ENCODE assay signal across 8 cellular contexts in genomic region chr15:92903588-92903955, GRCh38. TPM values are rescaled to one million over a fixed set of nuclear protein-coding genes. Genes with fewer than 3 reads are reported as not detected.
DNase-seq lines count a peak whose midpoint lies in the region; ATAC-seq, FAIRE-seq and TF ChIP-seq lines count a peak whose summit lies in the region.

No MANE protein-coding gene starts in this region.

- in situ Hi-C loops in Panc1 (cut with HindIII; ENCODE audit: low pct_unique_long_range_greater_than_20kb, low sequenced_read_pairs) = no loop called here

- H3K9me3 ChIP-seq in DND-41 (ENCODE audit: insufficient read depth, low read length, severe bottlenecking) (no peaks in the 10 kb centered on the region), Panc1 (ENCODE audit: control insufficient read depth, insufficient read depth, low read depth, low read length) (no peaks in the 10 kb centered on the region), endothelial cell of umbilical vein (replicated peaks; ENCODE audit: control insufficient read depth, insufficient read depth, low read length) (no peaks in the 10 kb centered on the region), parathyroid adenoma (ENCODE audit: control insufficient read depth, low read length) (no peaks in the 10 kb centered on the region)

- POLR2A ChIA-PET in Panc1 (lab: Charles Lee) = interaction anchor here (0.6 to 1.6 kb wide), 4 partner anchors 21 to 103 kb away, joined by 3 to 7 read pairs (median 4); no protein-coding TSS in a partner anchor
- POLR2A ChIA-PET in endothelial cell of umbilical vein (lab: Charles Lee) = interaction anchor here (1.0 to 2.2 kb wide), 7 partner anchors 11 to 196 kb away, joined by 3 to 25 read pairs (median 3); no protein-coding TSS in a partner anchor

- H3K79me2 ChIP-seq in DND-41 (ENCODE audit: insufficient read depth, low read length) = peaks cover 96% of the 10 kb centered on the region
- H3K79me2 ChIP-seq in endothelial cell of umbilical vein (ENCODE audit: control insufficient read depth, insufficient read depth, low read length) = peaks cover 91% of the 10 kb centered on the region
- peaks cover 60% of the 10 kb centered on the region for H3K79me2 ChIP-seq in parathyroid adenoma

- BruUV-seq in Panc1 (replicated peaks; lab: Mats Ljungman, UMichigan) = TSS peak; percentile 99
- TSS peak; percentile 92 for BruUV-seq in endothelial cell of umbilical vein (replicated peaks; lab: Mats Ljungman, UMichigan)

- H3K9ac ChIP-seq in DND-41 (ENCODE audit: low read depth, low read length) (peak overlapping the region; percentile 93), endothelial cell of umbilical vein (replicated peaks; ENCODE audit: extremely low read depth, insufficient read depth, low read length) (peak overlapping the region; percentile 100), parathyroid adenoma (no peak overlapping the region)

- H3K4me2 ChIP-seq in DND-41 (ENCODE audit: insufficient read depth, low read length) = peak overlapping the region; percentile 80
- peak overlapping the region; percentile 99 for H3K4me2 ChIP-seq in endothelial cell of umbilical vein (ENCODE audit: insufficient read depth, low read length)
- H3K4me2 ChIP-seq in parathyroid adenoma (ENCODE audit: low read length) = peak overlapping the region; percentile 94

- H3K27me3 ChIP-seq in DND-41 (ENCODE audit: insufficient read depth, low read length, poor library complexity) (no peaks in the 10 kb centered on the region), Panc1 (ENCODE audit: control insufficient read depth, insufficient read depth, low read length) (no peaks in the 10 kb centered on the region), endothelial cell of umbilical vein (ENCODE audit: control insufficient read depth in 2 of 2, insufficient read depth in 2 of 2, low read length in 2 of 2) (no peaks in the 10 kb centered on the region), parathyroid adenoma (ENCODE audit: control insufficient read depth, insufficient read depth, low read length) (no peaks in the 10 kb centered on the region)

- intact Hi-C loops in Panc1 (cut with micrococcal nuclease; ENCODE audit: unreplicated experiment) = no loop called here
- intact Hi-C loops in endothelial cell of umbilical vein (cut with micrococcal nuclease) = loop anchor here (10.0 kb wide), 1 partner anchor 369 kb away; no protein-coding TSS in a partner anchor

- H3K36me3 ChIP-seq in DND-41 (ENCODE audit: insufficient read depth, low read length) = peaks cover 46% of the 10 kb centered on the region
- peaks cover 33% of the 10 kb centered on the region for H3K36me3 ChIP-seq in Panc1 (ENCODE audit: control insufficient read depth, insufficient read depth, low read length)
- H3K36me3 ChIP-seq in endothelial cell of umbilical vein (ENCODE audit: control insufficient read depth in 2 of 2, extremely low read depth in 1 of 2, insufficient read depth in 2 of 2, low read length in 2 of 2) = peaks cover 0 to 6% of the 10 kb centered on the region in 2 experiments
- H3K36me3 ChIP-seq in parathyroid adenoma (ENCODE audit: control insufficient read depth, insufficient read depth, low read length) = no peaks in the 10 kb centered on the region

- dilution Hi-C loops in endothelial cell of umbilical vein (cut with MboI; ENCODE audit: extremely low pct_ligation_motif_present, low sequenced_read_pairs) = loop anchor here (25.0 kb wide), 1 partner anchor 91 kb away; no protein-coding TSS in a partner anchor

- no peaks in the 10 kb centered on the region for H3K9me1 ChIP-seq in endothelial cell of umbilical vein (replicated peaks; ENCODE audit: control insufficient read depth, extremely low read depth, insufficient read depth, low read length)

- no peak for FAIRE-seq in endothelial cell of umbilical vein (lab: Jason Lieb, UNC)

- TF ChIP-seq POLR2A in endothelial cell of umbilical vein (IDR thresholded peaks at IDR 0.05; ENCODE audit: low read depth, low read length) = no peak

- DNase-seq in DND-41 = no peak
- DNase-seq in Panc1 (ENCODE audit: low read depth, low spot score) = no peak
- no peak for DNase-seq in endothelial cell of umbilical vein (ENCODE audit: low read depth, low spot score)
- DNase-seq in NCI-H774 (lab: John Stamatoyannopoulos, UW) = no peak
- no peak for DNase-seq in hepatic stellate cell (ENCODE audit: low spot score)
- DNase-seq in NCI-H1092 treated with DMSO at 0.1 percent for 48 hours (lab: John Stamatoyannopoulos, UW) = no peak

- H2AFZ ChIP-seq in DND-41 (ENCODE audit: low read depth, low read length) (peak overlapping the region; percentile 50; the same call in 1 of the 2 replicates), endothelial cell of umbilical vein (ENCODE audit: low read depth, low read length) (no peak overlapping the region), parathyroid adenoma (peak overlapping the region; percentile 22)

- H3K27ac ChIP-seq in DND-41 (ENCODE audit: low read length) = peak overlapping the region; percentile 100
- peak overlapping the region; percentile 100 for H3K27ac ChIP-seq in Panc1 (ENCODE audit: low read length)
- peak overlapping the region; percentile 98 for H3K27ac ChIP-seq in endothelial cell of umbilical vein (ENCODE audit: insufficient read depth, low read depth, low read length)
- H3K27ac ChIP-seq in parathyroid adenoma = peak overlapping the region; percentile 98

- CTCF ChIA-PET in Panc1 (lab: Charles Lee) (interaction anchor here (0.5 to 0.7 kb wide), 2 partner anchors 94 to 151 kb away, joined by 3 to 4 read pairs; no protein-coding TSS in a partner anchor), endothelial cell of umbilical vein (lab: Charles Lee) (interaction anchor here (1.1 to 6.8 kb wide), 4 partner anchors 13 to 106 kb away, joined by 5 to 67 read pairs (median 9); no protein-coding TSS in a partner anchor)

- ATAC-seq in DND-41 (ENCODE audit: insufficient read depth, low read depth) (peak; percentile 0; the same call in 1 of the 3 replicates), Panc1 (no peak), HG02588 (IDR thresholded peaks at IDR 0.05; ENCODE audit: unreplicated experiment) (no peak)

- TF ChIP-seq CTCF in DND-41 (IDR thresholded peaks at IDR 0.05; ENCODE audit: borderline replicate concordance, extremely low read depth, low read length, poor library complexity, severe bottlenecking) (no peak), Panc1 (IDR thresholded peaks at IDR 0.05) (no peak), endothelial cell of umbilical vein (IDR thresholded peaks at IDR 0.05; ENCODE audit: extremely low read depth in 1 of 2, insufficient read depth in 1 of 2, low read depth in 1 of 2, low read length in 2 of 2) (no peak), parathyroid adenoma (IDR thresholded peaks at IDR 0.05) (no peak)

- H3K4me3 ChIP-seq in DND-41 (ENCODE audit: low read depth in 1 of 2, low read length in 2 of 2) (peak overlapping the region; percentile 80 to 96), Panc1 (ENCODE audit: low read depth in 2 of 2, low read length in 2 of 2) (peak overlapping the region; percentile 68 to 71), endothelial cell of umbilical vein (replicated peaks in 1 of 3; ENCODE audit: insufficient read depth in 1 of 3, low read depth in 1 of 3, low read length in 3 of 3) (peak overlapping the region; percentile 64 to 100 (median 97)), parathyroid adenoma (ENCODE audit: low read depth, low read length) (peak overlapping the region; percentile 85)

- H4K20me1 ChIP-seq in DND-41 (ENCODE audit: insufficient read depth, low read length) (0 out of 2 replicates have a peak, but pooled peaks cover 3% of the 10 kb centered on the region), endothelial cell of umbilical vein (replicated peaks; ENCODE audit: control insufficient read depth, extremely low read depth, insufficient read depth, low read length) (no peaks in the 10 kb centered on the region)

- H3K4me1 ChIP-seq in DND-41 (ENCODE audit: insufficient read depth, low read length) (peaks cover 58% of the 10 kb centered on the region), Panc1 (ENCODE audit: control insufficient read depth, insufficient read depth, low read length) (peaks cover 53% of the 10 kb centered on the region), endothelial cell of umbilical vein (ENCODE audit: control insufficient read depth, extremely low read depth, insufficient read depth, low read length) (peaks cover 48% of the 10 kb centered on the region), parathyroid adenoma (peaks cover 21% of the 10 kb centered on the region)

TF ChIP-seq in endothelial cell of umbilical vein, 7 proteins besides CTCF, POLR2A, EP300 and RAD21:
- TF ChIP-seq FOS (IDR thresholded peaks at IDR 0.05; ENCODE audit: borderline replicate concordance, insufficient read depth, low read length) = no peak
- TF ChIP-seq, protein P1, sequence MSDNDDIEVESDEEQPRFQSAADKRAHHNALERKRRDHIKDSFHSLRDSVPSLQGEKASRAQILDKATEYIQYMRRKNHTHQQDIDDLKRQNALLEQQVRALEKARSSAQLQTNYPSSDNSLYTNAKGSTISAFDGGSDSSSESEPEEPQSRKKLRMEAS (IDR thresholded peaks at IDR 0.05; ENCODE audit: insufficient read depth, insufficient read length) = no peak
- no peak for TF ChIP-seq EZH2 (IDR thresholded peaks at IDR 0.05; ENCODE audit: borderline replicate concordance, low read depth, low read length, severe bottlenecking)
- no peak for TF ChIP-seq JUN (IDR thresholded peaks at IDR 0.05; ENCODE audit: borderline replicate concordance, insufficient read depth, insufficient read length, low read depth)
- no peak for TF ChIP-seq MYC (IDR thresholded peaks at IDR 0.05; ENCODE audit: low read depth, low read length)
- no peak for TF ChIP-seq POLR2AphosphoS5 (IDR thresholded peaks at IDR 0.05; ENCODE audit: insufficient read depth, low read depth, low read length)
- no peak for TF ChIP-seq GATA2 (IDR thresholded peaks at IDR 0.05; ENCODE audit: insufficient read depth, insufficient read length, low read depth, low read length)

RNA-seq across cellular contexts. Expression of gene CHD2, which starts 3.4 kb away (rescaled TPM):
- total RNA-seq in Panc1 (2021; ENCODE audit: unreplicated experiment) = 81.8 TPM
- 43.9 TPM for polyA plus RNA-seq in Panc1 (2012; ENCODE audit: insufficient read length)
- 97.9 and 102 TPM in 2 replicates for total RNA-seq in endothelial cell of umbilical vein
- polyA plus RNA-seq in endothelial cell of umbilical vein = 35.9 and 53.8 TPM in 2 replicates
- polyA plus RNA-seq in endothelial cell of umbilical vein (2011; cell fraction: cytosol; rRNA removed) = 34.4 and 35.9 TPM in 2 replicates
- 242 and 270 TPM in 2 replicates for polyA plus RNA-seq in endothelial cell of umbilical vein (2011; cell fraction: nucleus; rRNA removed)
- 47.9 and 49.9 TPM in 2 replicates for polyA plus RNA-seq in endothelial cell of umbilical vein (2012)
- polyA minus RNA-seq in endothelial cell of umbilical vein = 140 and 151 TPM in 2 replicates
- 29.8 TPM for polyA minus RNA-seq in endothelial cell of umbilical vein (2011; cell fraction: cytosol; rRNA and poly(A)+ RNA removed)
- 377 and 533 TPM in 2 replicates for polyA minus RNA-seq in endothelial cell of umbilical vein (2011; cell fraction: nucleus; rRNA and poly(A)+ RNA removed)
